In the genomic region with DNA sequence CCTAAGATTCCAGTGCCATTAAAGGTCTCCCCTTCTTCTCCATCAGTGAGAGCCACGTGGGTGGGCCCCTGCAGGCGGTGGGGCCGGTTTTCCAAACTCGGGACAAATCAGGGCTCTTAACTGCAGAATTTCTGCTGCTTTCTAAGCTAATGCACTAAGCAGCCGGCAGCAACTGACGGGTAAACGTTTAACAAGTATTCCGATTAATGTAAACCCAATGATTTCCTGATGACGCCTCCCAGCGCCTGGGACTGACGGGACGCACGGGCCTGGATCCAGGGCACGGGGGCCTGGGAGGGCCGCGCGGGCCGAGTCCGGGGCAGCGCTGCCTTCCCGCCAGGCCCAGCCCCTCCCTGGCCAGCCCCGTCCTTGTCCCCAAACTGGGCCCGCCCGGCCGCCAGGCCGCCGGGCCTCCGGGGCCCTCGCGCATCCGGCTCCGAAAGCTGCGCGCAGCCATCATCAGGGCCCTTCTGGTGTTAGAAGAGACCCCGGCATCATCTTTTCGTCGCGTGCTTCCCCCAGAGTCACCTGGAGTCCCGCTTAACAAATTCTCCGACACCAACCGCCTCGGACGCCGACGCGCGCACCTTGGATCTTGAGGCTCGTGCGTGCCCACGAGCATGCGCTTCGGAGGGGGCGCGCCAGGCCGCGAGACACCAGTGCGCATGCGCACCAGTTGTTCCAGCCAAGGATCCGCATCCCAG, we compare ENCODE assay signal across 8 cellular contexts. TPM values are rescaled to one million over a fixed set of nuclear protein-coding genes. Genes with fewer than 3 reads are reported as not detected.
DNase-seq lines count a peak whose midpoint lies in the region; ATAC-seq and TF ChIP-seq lines count a peak whose summit lies in the region.

MLH3 (minus strand) TSS at position 616 of the 704 bp plus-strand sequence. CDS start 1,812 bp downstream, outside the sequence.

- H3K27ac Mint-ChIP-seq in T-helper 17 cell (peak within 1 kb of the TSS; percentile 96), type B pancreatic cell (peak within 1 kb of the TSS; percentile 93)

- H3K4me1 ChIP-seq in heart right ventricle = peaks cover 0 to 36% (median 21%) of the 10 kb centered on the region in 9 donors

- peaks cover 32% of the 10 kb centered on the region for H3K4me1 Mint-ChIP-seq in T-helper 17 cell
- H3K4me1 Mint-ChIP-seq in type B pancreatic cell (ENCODE audit: unreplicated experiment) = peaks cover 17% of the 10 kb centered on the region

- H3K9me3 ChIP-seq in T-helper 17 cell (ENCODE audit: control insufficient read depth, low read length, poor library complexity, severe bottlenecking) = no peaks in the 10 kb centered on the region
- H3K9me3 ChIP-seq in heart right ventricle = no peaks in the 10 kb centered on the region

- H3K27me3 ChIP-seq in heart right ventricle = no peaks in the 10 kb centered on the region

- H3K27ac ChIP-seq in heart right ventricle = peak within 1 kb of the TSS; percentile 80 to 93 (median 90)

- peaks cover 0 to 7% (median 0%) of the 10 kb centered on the region in 9 donors for H3K36me3 ChIP-seq in heart right ventricle

- intact Hi-C loops in heart right ventricle (cut with DNase I) (loop anchor here in 2 of 10 donors (2.0 to 10.0 kb wide), 2 partner anchors 18 to 46 kb away; partner anchors contain the start of genes EIF2B2 (in 1 of the 2) and ZC2HC1C (in 1 of the 2)), posterior vena cava (cut with DNase I) (no loop called here)

- H3K36me3 Mint-ChIP-seq in T-helper 17 cell (ENCODE audit: low read depth) (peaks cover 2% of the 10 kb centered on the region), type B pancreatic cell (peaks cover 44% of the 10 kb centered on the region)

- no peaks in the 10 kb centered on the region for H3K9me3 Mint-ChIP-seq in type B pancreatic cell

- peak; percentile 71 for ATAC-seq in HG02678 (IDR thresholded peaks at IDR 0.05; ENCODE audit: unreplicated experiment)
- peak; percentile 87 for ATAC-seq in T-helper 17 cell
- ATAC-seq in heart right ventricle = peak; percentile 89 to 97 (median 95)

- TF ChIP-seq CTCF in heart right ventricle (IDR thresholded peaks at IDR 0.05) = peak in 3 of 9 donors; percentile 13 to 21 (median 14)
- no peak for TF ChIP-seq CTCF in type B pancreatic cell (conservative IDR thresholded peaks at IDR 0.05)

- peak; percentile 40 for DNase-seq in GDM1 (lab: John Stamatoyannopoulos, UW)
- peak; percentile 54 for DNase-seq in NCI-H1436 treated with DMSO at 0.1 percent for 48 hours (lab: John Stamatoyannopoulos, UW)
- DNase-seq in T-helper 17 cell = peak; percentile 71 to 74 (median 72)
- DNase-seq in amniotic epithelial cell (ENCODE audit: low read depth) = peak; percentile 66
- peak; percentile 81 to 89 for DNase-seq in heart right ventricle
- DNase-seq in posterior vena cava (ENCODE audit: low spot score) = peak; percentile 94
- peak; percentile 88 for DNase-seq in type B pancreatic cell (ENCODE audit: extremely low spot score, unreplicated experiment)

- H3K4me3 Mint-ChIP-seq in T-helper 17 cell (peak within 1 kb of the TSS; percentile 95), type B pancreatic cell (peak within 1 kb of the TSS; percentile 95)

- H3K27me3 Mint-ChIP-seq in T-helper 17 cell (no peaks in the 10 kb centered on the region), type B pancreatic cell (peaks cover 3% of the 10 kb centered on the region)

- 0 to 1% methylated on average over 57 to 59 of the region's 59 CpGs for WGBS in heart right ventricle, 2 donors

- peak within 1 kb of the TSS; percentile 47 to 74 (median 66) for H3K4me3 ChIP-seq in heart right ventricle

RNA-seq across cellular contexts. Expression of gene MLH3, which starts in this region (rescaled TPM):
- total RNA-seq in T-helper 17 cell (10 to 100 TPM; 16.5 to 22.0 TPM), heart right ventricle (10 to 100 TPM; 14.7 to 21.6 (median 18.7) TPM), posterior vena cava (10 to 100 TPM; 27.2 to 28.2 TPM), type B pancreatic cell (ENCODE audit: low replicate concordance) (19.3 and 28.5 TPM in 2 replicates)
- 10 to 100 TPM in 1 of 2 donors, 1 to 10 TPM in 1; 8.4 to 15.7 TPM for polyA plus RNA-seq in heart right ventricle

Comparison
In these comparisons a context has a peak if more than half of its experiments do, and no peak if none do; other contexts are left out.
1. Peak in every context shown above with its lines: DNase-seq, ATAC-seq, H3K4me3 ChIP-seq and H3K27ac ChIP-seq.
2. DNase-seq: peak in every context shown above with its lines; median percentile 94 in posterior vena cava; 88 in type B pancreatic cell; 85 in heart right ventricle; 72 in T-helper 17 cell; 66 in amniotic epithelial cell; 54 in NCI-H1436 treated with DMSO at 0.1 percent for 48 hours; 40 in GDM1.